Comparison of ENCODE assay signal across 2 cellular contexts in genomic region chr3:196843435-196844110, GRCh38.
TF ChIP-seq lines count a peak whose summit lies in the region.

No MANE protein-coding gene starts in this region.

TF ChIP-seq in HepG2, 621 proteins besides CTCF, POLR2A, EP300 and RAD21:
- 0 out of 2 replicates have a peak, but pooled peaks have one; percentile 14 for TF ChIP-seq TBX2 (CRISPR knock-in tag; IDR thresholded peaks at IDR 0.05; ENCODE audit: borderline replicate concordance)
- no peak for TF ChIP-seq MED1 (CRISPR knock-in tag; IDR thresholded peaks at IDR 0.05)
- TF ChIP-seq ATF7 (IDR thresholded peaks at IDR 0.05), result 0 out of 2 replicates have a peak, but pooled peaks have one; percentile 39
- no peak for TF ChIP-seq ATF7 (CRISPR knock-in tag; IDR thresholded peaks at IDR 0.05)
- no peak for TF ChIP-seq MIXL1 (CRISPR knock-in tag; IDR thresholded peaks at IDR 0.05)
- TF ChIP-seq ZNF350 (CRISPR knock-in tag; IDR thresholded peaks at IDR 0.05; ENCODE audit: borderline replicate concordance, low read depth), result no peak
- no peak for TF ChIP-seq RARA (CRISPR knock-in tag; IDR thresholded peaks at IDR 0.05)
- TF ChIP-seq PRMT3 (CRISPR knock-in tag; IDR thresholded peaks at IDR 0.05; ENCODE audit: borderline replicate concordance, low read depth), result no peak
- no peak for TF ChIP-seq ZKSCAN8 (CRISPR knock-in tag; IDR thresholded peaks at IDR 0.05; ENCODE audit: borderline replicate concordance)
TF ChIP-seq in HepG2: peak in this region for 2.

TF ChIP-seq in K562, 482 proteins besides CTCF, POLR2A, EP300 and RAD21:
- TF ChIP-seq, protein P1, sequence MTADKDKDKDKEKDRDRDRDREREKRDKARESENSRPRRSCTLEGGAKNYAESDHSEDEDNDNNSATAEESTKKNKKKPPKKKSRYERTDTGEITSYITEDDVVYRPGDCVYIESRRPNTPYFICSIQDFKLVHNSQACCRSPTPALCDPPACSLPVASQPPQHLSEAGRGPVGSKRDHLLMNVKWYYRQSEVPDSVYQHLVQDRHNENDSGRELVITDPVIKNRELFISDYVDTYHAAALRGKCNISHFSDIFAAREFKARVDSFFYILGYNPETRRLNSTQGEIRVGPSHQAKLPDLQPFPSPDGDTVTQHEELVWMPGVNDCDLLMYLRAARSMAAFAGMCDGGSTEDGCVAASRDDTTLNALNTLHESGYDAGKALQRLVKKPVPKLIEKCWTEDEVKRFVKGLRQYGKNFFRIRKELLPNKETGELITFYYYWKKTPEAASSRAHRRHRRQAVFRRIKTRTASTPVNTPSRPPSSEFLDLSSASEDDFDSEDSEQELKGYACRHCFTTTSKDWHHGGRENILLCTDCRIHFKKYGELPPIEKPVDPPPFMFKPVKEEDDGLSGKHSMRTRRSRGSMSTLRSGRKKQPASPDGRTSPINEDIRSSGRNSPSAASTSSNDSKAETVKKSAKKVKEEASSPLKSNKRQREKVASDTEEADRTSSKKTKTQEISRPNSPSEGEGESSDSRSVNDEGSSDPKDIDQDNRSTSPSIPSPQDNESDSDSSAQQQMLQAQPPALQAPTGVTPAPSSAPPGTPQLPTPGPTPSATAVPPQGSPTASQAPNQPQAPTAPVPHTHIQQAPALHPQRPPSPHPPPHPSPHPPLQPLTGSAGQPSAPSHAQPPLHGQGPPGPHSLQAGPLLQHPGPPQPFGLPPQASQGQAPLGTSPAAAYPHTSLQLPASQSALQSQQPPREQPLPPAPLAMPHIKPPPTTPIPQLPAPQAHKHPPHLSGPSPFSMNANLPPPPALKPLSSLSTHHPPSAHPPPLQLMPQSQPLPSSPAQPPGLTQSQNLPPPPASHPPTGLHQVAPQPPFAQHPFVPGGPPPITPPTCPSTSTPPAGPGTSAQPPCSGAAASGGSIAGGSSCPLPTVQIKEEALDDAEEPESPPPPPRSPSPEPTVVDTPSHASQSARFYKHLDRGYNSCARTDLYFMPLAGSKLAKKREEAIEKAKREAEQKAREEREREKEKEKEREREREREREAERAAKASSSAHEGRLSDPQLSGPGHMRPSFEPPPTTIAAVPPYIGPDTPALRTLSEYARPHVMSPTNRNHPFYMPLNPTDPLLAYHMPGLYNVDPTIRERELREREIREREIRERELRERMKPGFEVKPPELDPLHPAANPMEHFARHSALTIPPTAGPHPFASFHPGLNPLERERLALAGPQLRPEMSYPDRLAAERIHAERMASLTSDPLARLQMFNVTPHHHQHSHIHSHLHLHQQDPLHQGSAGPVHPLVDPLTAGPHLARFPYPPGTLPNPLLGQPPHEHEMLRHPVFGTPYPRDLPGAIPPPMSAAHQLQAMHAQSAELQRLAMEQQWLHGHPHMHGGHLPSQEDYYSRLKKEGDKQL (CRISPR knock-in tag; IDR thresholded peaks at IDR 0.05; ENCODE audit: borderline replicate concordance), result 0 out of 2 replicates have a peak, but pooled peaks have one; percentile 57
- no peak for TF ChIP-seq JUND (IDR thresholded peaks at IDR 0.05; ENCODE audit: borderline replicate concordance, low read depth, low read length)
- TF ChIP-seq JUND (tag; IDR thresholded peaks at IDR 0.05; ENCODE audit: borderline replicate concordance, low read depth, low read length), result 0 out of 3 replicates have a peak, but pooled peaks have one; percentile 38
- TF ChIP-seq HDAC8 (tag; IDR thresholded peaks at IDR 0.05), result no peak
- TF ChIP-seq, protein P2, sequence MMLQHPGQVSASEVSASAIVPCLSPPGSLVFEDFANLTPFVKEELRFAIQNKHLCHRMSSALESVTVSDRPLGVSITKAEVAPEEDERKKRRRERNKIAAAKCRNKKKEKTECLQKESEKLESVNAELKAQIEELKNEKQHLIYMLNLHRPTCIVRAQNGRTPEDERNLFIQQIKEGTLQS (IDR thresholded peaks at IDR 0.05), result peak; percentile 63; the same call in 1 of the 2 replicates
- TF ChIP-seq, protein P2 (CRISPR knock-in tag; conservative IDR thresholded peaks at IDR 0.05), result no peak
- TF ChIP-seq ETV5 (CRISPR knock-in tag; IDR thresholded peaks at IDR 0.05; ENCODE audit: low read depth), result 0 out of 2 replicates have a peak, but pooled peaks have one; percentile 44
- TF ChIP-seq, protein P3, sequence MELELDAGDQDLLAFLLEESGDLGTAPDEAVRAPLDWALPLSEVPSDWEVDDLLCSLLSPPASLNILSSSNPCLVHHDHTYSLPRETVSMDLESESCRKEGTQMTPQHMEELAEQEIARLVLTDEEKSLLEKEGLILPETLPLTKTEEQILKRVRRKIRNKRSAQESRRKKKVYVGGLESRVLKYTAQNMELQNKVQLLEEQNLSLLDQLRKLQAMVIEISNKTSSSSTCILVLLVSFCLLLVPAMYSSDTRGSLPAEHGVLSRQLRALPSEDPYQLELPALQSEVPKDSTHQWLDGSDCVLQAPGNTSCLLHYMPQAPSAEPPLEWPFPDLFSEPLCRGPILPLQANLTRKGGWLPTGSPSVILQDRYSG (tag; conservative IDR thresholded peaks at IDR 0.05; ENCODE audit: low read depth), result no peak
- no peak for TF ChIP-seq SOX6 (IDR thresholded peaks at IDR 0.05)
- no peak for TF ChIP-seq NR2C1 (IDR thresholded peaks at IDR 0.05)
- 0 out of 2 replicates have a peak, but pooled peaks have one; percentile 10 for TF ChIP-seq NR2C1 (tag; IDR thresholded peaks at IDR 0.05)
- TF ChIP-seq, protein P4, sequence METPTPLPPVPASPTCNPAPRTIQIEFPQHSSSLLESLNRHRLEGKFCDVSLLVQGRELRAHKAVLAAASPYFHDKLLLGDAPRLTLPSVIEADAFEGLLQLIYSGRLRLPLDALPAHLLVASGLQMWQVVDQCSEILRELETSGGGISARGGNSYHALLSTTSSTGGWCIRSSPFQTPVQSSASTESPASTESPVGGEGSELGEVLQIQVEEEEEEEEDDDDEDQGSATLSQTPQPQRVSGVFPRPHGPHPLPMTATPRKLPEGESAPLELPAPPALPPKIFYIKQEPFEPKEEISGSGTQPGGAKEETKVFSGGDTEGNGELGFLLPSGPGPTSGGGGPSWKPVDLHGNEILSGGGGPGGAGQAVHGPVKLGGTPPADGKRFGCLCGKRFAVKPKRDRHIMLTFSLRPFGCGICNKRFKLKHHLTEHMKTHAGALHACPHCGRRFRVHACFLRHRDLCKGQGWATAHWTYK (CRISPR knock-in tag; IDR thresholded peaks at IDR 0.05), result 0 out of 2 replicates have a peak, but pooled peaks have one; percentile 14
- no peak for TF ChIP-seq HNRNPLL (IDR thresholded peaks at IDR 0.05; ENCODE audit: low read depth, low read length, poor library complexity, severe bottlenecking)
- TF ChIP-seq KAT7 (CRISPR knock-in tag; IDR thresholded peaks at IDR 0.05; ENCODE audit: borderline replicate concordance), result 0 out of 2 replicates have a peak, but pooled peaks have one; percentile 67
- TF ChIP-seq ZNF512 (tag; IDR thresholded peaks at IDR 0.05), result 0 out of 2 replicates have a peak, but pooled peaks have one; percentile 9
